Comparison of ENCODE assay signal across 37 cellular contexts in genomic region chr3:41460736-41461135, GRCh38.
"Had no signal": no experiment of that assay in that cellular context is flagged by ENCODE, and none has a peak within 500 bp of the region (broad histone marks: within the 10 kb centered on the region; RNA-seq: fewer than 3 reads in every experiment).

No MANE protein-coding gene starts in this region.

- H3K27ac Mint-ChIP-seq: activated naive CD4-positive, alpha-beta T cell treated with anti-CD3 and anti-CD28 coated beads for 36 hours; activated naive CD4-positive, alpha-beta T cell treated with anti-CD3 and anti-CD28 coated beads, Interleukin-2, amount 10 ng/mL, durations not matched to agents 7 days and 5 days; activated naive CD4-positive, alpha-beta T cell treated with anti-CD3 and anti-CD28 coated beads, Interleukin-2, amount 50 U/mL, for 24 hours; activated naive CD4-positive, alpha-beta T cell treated with anti-CD3 and anti-CD28 coated beads, Interleukin-2, amount 50 U/mL, for 72 hours; activated naive CD8-positive, alpha-beta T cell; activated naive CD8-positive, alpha-beta T cell treated with anti-CD3 and anti-CD28 coated beads for 36 hours; activated naive CD8-positive, alpha-beta T cell treated with anti-CD3 and anti-CD28 coated beads, Interleukin-2, amount 10 ng/mL, durations not matched to agents 7 days and 5 days; activated naive CD8-positive, alpha-beta T cell treated with anti-CD3 and anti-CD28 coated beads, Interleukin-2, amount 50 U/mL, for 24 hours; activated T-cell treated with anti-CD3 and anti-CD28 coated beads, Interleukin-2, amount 50 U/mL, for 24 hours; activated T-cell treated with anti-CD3 and anti-CD28 coated beads, Interleukin-2, amount 50 U/mL, for 72 hours; activated T-helper 17 cell treated with anti-CD3 and anti-CD28 coated beads, Interleukin-2, amount 50 U/mL, for 72 hours; activated T-helper 2 cell treated with anti-CD3 and anti-CD28 coated beads, Interferon-gamma antibody, Interleukin-2, Interleukin-4, amounts not matched to agents 10 μg/mL and 5 μg/mL and 100 μg/mL, durations not matched to agents 14 hours and 24 hours and 36 hours; brain had no signal

- H3K9me3 Mint-ChIP-seq: activated naive CD4-positive, alpha-beta T cell treated with anti-CD3 and anti-CD28 coated beads for 36 hours; activated naive CD4-positive, alpha-beta T cell treated with anti-CD3 and anti-CD28 coated beads, Interleukin-2, amount 10 ng/mL, durations not matched to agents 7 days and 5 days; activated naive CD4-positive, alpha-beta T cell treated with anti-CD3 and anti-CD28 coated beads, Interleukin-2, amount 50 U/mL, for 24 hours; activated naive CD4-positive, alpha-beta T cell treated with anti-CD3 and anti-CD28 coated beads, Interleukin-2, amount 50 U/mL, for 72 hours; activated naive CD8-positive, alpha-beta T cell treated with anti-CD3 and anti-CD28 coated beads for 36 hours; activated naive CD8-positive, alpha-beta T cell treated with anti-CD3 and anti-CD28 coated beads, Interleukin-2, amount 10 ng/mL, durations not matched to agents 7 days and 5 days; activated naive CD8-positive, alpha-beta T cell treated with anti-CD3 and anti-CD28 coated beads, Interleukin-2, amount 50 U/mL, for 24 hours; activated T-cell treated with anti-CD3 and anti-CD28 coated beads, Interleukin-2, amount 50 U/mL, for 24 hours; activated T-cell treated with anti-CD3 and anti-CD28 coated beads, Interleukin-2, amount 50 U/mL, for 4 hours; activated T-cell treated with anti-CD3 and anti-CD28 coated beads, Interleukin-2, amount 50 U/mL, for 72 hours; activated T-helper 17 cell treated with anti-CD3 and anti-CD28 coated beads, Interleukin-2, amount 50 U/mL, for 72 hours; activated T-helper 2 cell treated with anti-CD3 and anti-CD28 coated beads, Interferon-gamma antibody, Interleukin-2, Interleukin-4, amounts not matched to agents 10 μg/mL and 5 μg/mL and 100 μg/mL, durations not matched to agents 14 hours and 24 hours and 36 hours; brain; central memory CD8-positive, alpha-beta T cell had no signal

- H3K4me3 ChIP-seq: adrenal gland, ascending aorta, body of pancreas, breast epithelium, cardiac muscle cell had no signal

- H3K4me1 Mint-ChIP-seq: activated naive CD4-positive, alpha-beta T cell treated with anti-CD3 and anti-CD28 coated beads, Interleukin-2, amount 10 ng/mL, durations not matched to agents 7 days and 5 days; activated naive CD4-positive, alpha-beta T cell treated with anti-CD3 and anti-CD28 coated beads, Interleukin-2, amount 50 U/mL, for 24 hours; activated naive CD8-positive, alpha-beta T cell treated with anti-CD3 and anti-CD28 coated beads for 36 hours; activated naive CD8-positive, alpha-beta T cell treated with anti-CD3 and anti-CD28 coated beads, Interleukin-2, amount 10 ng/mL, durations not matched to agents 7 days and 5 days; activated naive CD8-positive, alpha-beta T cell treated with anti-CD3 and anti-CD28 coated beads, Interleukin-2, amount 50 U/mL, for 24 hours; activated T-helper 17 cell treated with anti-CD3 and anti-CD28 coated beads, Interleukin-2, amount 50 U/mL, for 72 hours; brain; central memory CD8-positive, alpha-beta T cell had no signal

- DNase-seq: activated effector memory CD4-positive, alpha-beta T cell treated with anti-CD3 and anti-CD28 coated beads, Interleukin-2, amount 50 U/mL, for 16 hours; activated effector memory CD4-positive, alpha-beta T cell treated with Interleukin-2 at 50 U/mL for 16 hours; activated gamma-delta T cell; activated gamma-delta T cell treated with Interleukin-2 at 50 U/mL for 16 hours; activated naive CD4-positive, alpha-beta T cell; activated naive CD4-positive, alpha-beta T cell treated with anti-CD3 and anti-CD28 coated beads for 36 hours; activated naive CD4-positive, alpha-beta T cell treated with anti-CD3 and anti-CD28 coated beads, Interleukin-2, amount 10 ng/mL, durations not matched to agents 7 days and 5 days; activated naive CD4-positive, alpha-beta T cell treated with anti-CD3 and anti-CD28 coated beads, Interleukin-2, amount 50 U/mL, for 16 hours; activated naive CD4-positive, alpha-beta T cell treated with Interleukin-2 at 50 U/mL for 16 hours; activated naive CD8-positive, alpha-beta T cell treated with anti-CD3 and anti-CD28 coated beads for 36 hours; activated naive CD8-positive, alpha-beta T cell treated with anti-CD3 and anti-CD28 coated beads, Interleukin-2, amount 10 ng/mL, durations not matched to agents 7 days and 5 days; activated naive CD8-positive, alpha-beta T cell treated with anti-CD3 and anti-CD28 coated beads, Interleukin-2, amount 50 U/mL, for 24 hours; activated T-cell treated with anti-CD3 and anti-CD28 coated beads, Interleukin-2, amount 50 U/mL, for 1 hour; activated T-cell treated with anti-CD3 and anti-CD28 coated beads, Interleukin-2, amount 50 U/mL, for 24 hours; activated T-cell treated with anti-CD3 and anti-CD28 coated beads, Interleukin-2, amount 50 U/mL, for 4 hours; activated T-cell treated with anti-CD3 and anti-CD28 coated beads, Interleukin-2, amount 50 U/mL, for 48 hours; activated T-cell treated with anti-CD3 and anti-CD28 coated beads, Interleukin-2, amount 50 U/mL, for 72 hours; adrenal gland; amniotic stem cell; amygdala; anterior cingulate cortex; aorta; body of pancreas; brain microvascular endothelial cell; caudate nucleus; central memory CD4-positive, alpha-beta T cell; cerebellar nuclear complex had no signal

- H3K27me3 ChIP-seq: adrenal gland, ascending aorta, body of pancreas, brain microvascular endothelial cell, breast epithelium, cardiac muscle cell had no signal

- H3K27ac ChIP-seq: adrenal gland, ascending aorta, body of pancreas, brain microvascular endothelial cell, breast epithelium, cardiac muscle cell had no signal

- H3K36me3 Mint-ChIP-seq: activated naive CD4-positive, alpha-beta T cell treated with anti-CD3 and anti-CD28 coated beads, Interleukin-2, amount 10 ng/mL, durations not matched to agents 7 days and 5 days; activated naive CD4-positive, alpha-beta T cell treated with anti-CD3 and anti-CD28 coated beads, Interleukin-2, amount 50 U/mL, for 72 hours; activated naive CD8-positive, alpha-beta T cell treated with anti-CD3 and anti-CD28 coated beads, Interleukin-2, amount 10 ng/mL, durations not matched to agents 7 days and 5 days; brain had no signal

- H3K4me1 ChIP-seq: ascending aorta, body of pancreas, breast epithelium had no signal

- H3K36me3 ChIP-seq: adrenal gland, ascending aorta, brain microvascular endothelial cell, breast epithelium, cardiac muscle cell had no signal

- H3K27me3 Mint-ChIP-seq: activated naive CD4-positive, alpha-beta T cell treated with anti-CD3 and anti-CD28 coated beads, Interleukin-2, amount 10 ng/mL, durations not matched to agents 7 days and 5 days; activated naive CD4-positive, alpha-beta T cell treated with anti-CD3 and anti-CD28 coated beads, Interleukin-2, amount 50 U/mL, for 24 hours; activated naive CD8-positive, alpha-beta T cell; activated naive CD8-positive, alpha-beta T cell treated with anti-CD3 and anti-CD28 coated beads for 36 hours; activated naive CD8-positive, alpha-beta T cell treated with anti-CD3 and anti-CD28 coated beads, Interleukin-2, amount 10 ng/mL, durations not matched to agents 7 days and 5 days; activated naive CD8-positive, alpha-beta T cell treated with anti-CD3 and anti-CD28 coated beads, Interleukin-2, amount 50 U/mL, for 24 hours; activated T-cell treated with anti-CD3 and anti-CD28 coated beads, Interleukin-2, amount 50 U/mL, for 24 hours; activated T-helper 17 cell treated with anti-CD3 and anti-CD28 coated beads, Interleukin-2, amount 50 U/mL, for 72 hours; brain; central memory CD8-positive, alpha-beta T cell had no signal

- H3K4me3 Mint-ChIP-seq: activated naive CD4-positive, alpha-beta T cell treated with anti-CD3 and anti-CD28 coated beads for 36 hours; activated naive CD4-positive, alpha-beta T cell treated with anti-CD3 and anti-CD28 coated beads, Interleukin-2, amount 10 ng/mL, durations not matched to agents 7 days and 5 days; activated naive CD4-positive, alpha-beta T cell treated with anti-CD3 and anti-CD28 coated beads, Interleukin-2, amount 50 U/mL, for 24 hours; activated naive CD8-positive, alpha-beta T cell; activated naive CD8-positive, alpha-beta T cell treated with anti-CD3 and anti-CD28 coated beads for 36 hours; activated naive CD8-positive, alpha-beta T cell treated with anti-CD3 and anti-CD28 coated beads, Interleukin-2, amount 10 ng/mL, durations not matched to agents 7 days and 5 days; activated naive CD8-positive, alpha-beta T cell treated with anti-CD3 and anti-CD28 coated beads, Interleukin-2, amount 50 U/mL, for 24 hours; activated T-cell treated with anti-CD3 and anti-CD28 coated beads, Interleukin-2, amount 50 U/mL, for 24 hours; activated T-cell treated with anti-CD3 and anti-CD28 coated beads, Interleukin-2, amount 50 U/mL, for 4 hours; activated T-cell treated with anti-CD3 and anti-CD28 coated beads, Interleukin-2, amount 50 U/mL, for 72 hours; activated T-helper 17 cell treated with anti-CD3 and anti-CD28 coated beads, Interleukin-2, amount 50 U/mL, for 72 hours; brain; central memory CD8-positive, alpha-beta T cell had no signal

- H3K9me3 ChIP-seq: adrenal gland, ascending aorta, body of pancreas, breast epithelium had no signal
